18 cellular contexts compared by ENCODE assay signal in genomic region chr21:19244502-19245187, GRCh38.
DNase-seq lines count a peak whose midpoint lies in the region; ATAC-seq and TF ChIP-seq lines count a peak whose summit lies in the region.
"Had no signal": no experiment of that assay in that cellular context is flagged by ENCODE, and none has a peak within 500 bp of the region (broad histone marks: within the 10 kb centered on the region; RNA-seq: fewer than 3 reads in every experiment).

No MANE protein-coding gene starts in this region.

- H3K4me3 ChIP-seq in left ventricle myocardium inferior (no peak overlapping the region), gastroesophageal sphincter (no peak overlapping the region), aorta (ENCODE audit: low read length in 2 of 2) (no peak overlapping the region)
- H3K4me3 ChIP-seq: A549 had no signal

- no peak for TF ChIP-seq EP300 in gastroesophageal sphincter (IDR thresholded peaks at IDR 0.05)

- ATAC-seq in Right ventricle myocardium inferior = no peak
- ATAC-seq in gastroesophageal sphincter = peak; percentile 10
- ATAC-seq in aorta (ENCODE audit: low FRiP score) = no peak
- no peak for ATAC-seq in GM21515 (IDR thresholded peaks at IDR 0.05; ENCODE audit: unreplicated experiment)
- ATAC-seq in omental fat pad (ENCODE audit: low FRiP score) = no peak
- ATAC-seq: A549, HCT116 had no signal

- no peak overlapping the region for H3K27ac ChIP-seq in left ventricle myocardium inferior (replicated peaks)
- H3K27ac ChIP-seq in gastroesophageal sphincter = no peak overlapping the region
- H3K27ac ChIP-seq in aorta (ENCODE audit: low read depth in 1 of 2, low read length in 2 of 2) = no peak overlapping the region
- H3K27ac ChIP-seq: 22Rv1, A549, C4-2B, HL-60 had no signal

- TF ChIP-seq CTCF in left ventricle myocardium inferior (IDR thresholded peaks at IDR 0.05; ENCODE audit: borderline replicate concordance) (no peak), gastroesophageal sphincter (IDR thresholded peaks at IDR 0.05) (no peak), omental fat pad (IDR thresholded peaks at IDR 0.05) (no peak)

- no peaks in the 10 kb centered on the region for H3K4me1 ChIP-seq in left ventricle myocardium inferior
- no peaks in the 10 kb centered on the region for H3K4me1 ChIP-seq in gastroesophageal sphincter
- H3K4me1 ChIP-seq in aorta (ENCODE audit: control insufficient read depth in 1 of 2, insufficient read depth in 2 of 2, low read length in 2 of 2) = no peaks in the 10 kb centered on the region
- H3K4me1 ChIP-seq: A549, Caco-2 had no signal

- DNase-seq in Right ventricle myocardium inferior (ENCODE audit: missing footprints) (peak; percentile 13), left ventricle myocardium inferior (no peak), posterior vena cava (ENCODE audit: low spot score) (peak; percentile 78), aorta (peak; percentile 30 to 52), omental fat pad (ENCODE audit: low spot score) (no peak)
- DNase-seq: AML-193; Caco-2; CD4-positive, alpha-beta T cell; GOT3; H7; HFFc6 had no signal

- 91 to 100% methylated on average over 1 to 9 of the region's 28 CpGs for WGBS in gastroesophageal sphincter (ENCODE audit: low coverage in 1 of 2), 2 donors
- WGBS in aorta, 2 donors = 95 to 97% methylated on average over 28 of the region's 28 CpGs

- no peaks in the 10 kb centered on the region for H3K36me3 ChIP-seq in left ventricle myocardium inferior
- no peaks in the 10 kb centered on the region for H3K36me3 ChIP-seq in gastroesophageal sphincter
- H3K36me3 ChIP-seq in aorta (ENCODE audit: control insufficient read depth in 1 of 2, insufficient read depth in 2 of 2, low read length in 1 of 2) = no peaks in the 10 kb centered on the region

- no peak for TF ChIP-seq POLR2A in gastroesophageal sphincter (IDR thresholded peaks at IDR 0.05)

- no peaks in the 10 kb centered on the region for H3K9me3 ChIP-seq in left ventricle myocardium inferior (replicated peaks)
- H3K9me3 ChIP-seq in gastroesophageal sphincter = no peaks in the 10 kb centered on the region
- H3K9me3 ChIP-seq in aorta (ENCODE audit: control insufficient read depth, low read length) = no peaks in the 10 kb centered on the region
- H3K9me3 ChIP-seq: A549, Caco-2 had no signal

- H3K27me3 ChIP-seq in left ventricle myocardium inferior (ENCODE audit: low read depth) (no peaks in the 10 kb centered on the region), gastroesophageal sphincter (no peaks in the 10 kb centered on the region), aorta (ENCODE audit: control insufficient read depth in 1 of 2, insufficient read depth in 2 of 2, low read length in 1 of 2) (no peaks in the 10 kb centered on the region)

- intact Hi-C loops in Right ventricle myocardium inferior (cut with DNase I) = no loop called here
- intact Hi-C loops in left ventricle myocardium inferior (cut with micrococcal nuclease) = no loop called here
- intact Hi-C loops in posterior vena cava (cut with DNase I) = loop anchor here in 1 of 2 donors (1.0 kb wide), 1 partner anchor 9 kb away; no protein-coding TSS in a partner anchor
- intact Hi-C loops in aorta (cut with DNase I) = no loop called here

Comparison
In these comparisons a context has a peak if more than half of its experiments do, and no peak if none do; other contexts are left out.
1. DNase-seq: peak in Right ventricle myocardium inferior (single experiment), posterior vena cava (single experiment) and aorta (2 of 2); none in left ventricle myocardium inferior (single experiment) and omental fat pad (single experiment).